28 cellular contexts compared by ENCODE assay signal in genomic region chr3:107632576-107632975, GRCh38.
"Had no signal": no experiment of that assay in that cellular context is flagged by ENCODE, and none has a peak within 500 bp of the region (broad histone marks: within the 10 kb centered on the region; RNA-seq: fewer than 3 reads in every experiment).

No MANE protein-coding gene starts in this region.

- ATAC-seq: activated T-helper 17 cell treated with anti-CD3 and anti-CD28 coated beads, Interleukin-2, amount 50 U/mL, for 72 hours; effector memory CD8-positive, alpha-beta T cell; foreskin keratinocyte; gastrocnemius medialis; heart right ventricle; WTC11 had no signal

- H3K27ac ChIP-seq: brain microvascular endothelial cell, coronary artery, esophagus muscularis mucosa, foreskin keratinocyte, gastrocnemius medialis, heart right ventricle, VCaP had no signal

- FAIRE-seq: astrocyte, bronchial epithelial cell had no signal

- H3K9me3 ChIP-seq: esophagus muscularis mucosa, gastrocnemius medialis, heart right ventricle had no signal

- H3K27me3 ChIP-seq: brain microvascular endothelial cell, esophagus muscularis mucosa, foreskin keratinocyte, gastrocnemius medialis, heart right ventricle had no signal

- H3K4me3 ChIP-seq: coronary artery, esophagus muscularis mucosa, gastrocnemius medialis, heart right ventricle had no signal

- DNase-seq: activated CD4-positive, alpha-beta T cell treated with anti-CD3 and anti-CD28 coated beads for 1 hour; activated CD4-positive, alpha-beta T cell treated with anti-CD3 and anti-CD28 coated beads for 4 hours; activated CD4-positive, alpha-beta T cell treated with anti-CD3 and anti-CD28 coated beads, Interleukin-2, amount 50 U/mL, for 1 hour; activated CD4-positive, alpha-beta T cell treated with anti-CD3 and anti-CD28 coated beads, Interleukin-2, amount 50 U/mL, for 48 hours; activated CD8-positive, alpha-beta memory T cell treated with anti-CD3 and anti-CD28 coated beads for 24 hours; activated effector memory CD4-positive, alpha-beta T cell treated with Interleukin-2 at 50 U/mL for 16 hours; activated gamma-delta T cell treated with Interleukin-2 at 50 U/mL for 16 hours; activated naive CD4-positive, alpha-beta T cell treated with anti-CD3 and anti-CD28 coated beads, Interleukin-2, amount 50 U/mL, for 16 hours; activated naive CD4-positive, alpha-beta T cell treated with Interleukin-2 at 50 U/mL for 16 hours; activated T-cell treated with anti-CD3 and anti-CD28 coated beads, Interleukin-2, amount 50 U/mL, for 4 hours; amniotic stem cell; anterior cingulate cortex; brain microvascular endothelial cell; dermis blood vessel endothelial cell; effector CD4-positive, alpha-beta T cell; effector memory CD8-positive, alpha-beta T cell; erythroblast; foreskin keratinocyte; gastrocnemius medialis; glutamatergic neuron; heart right ventricle had no signal

- H3K36me3 ChIP-seq: brain microvascular endothelial cell, esophagus muscularis mucosa, gastrocnemius medialis, heart right ventricle had no signal
